ENCODE assay signal across 14 cellular contexts in the genomic region with DNA sequence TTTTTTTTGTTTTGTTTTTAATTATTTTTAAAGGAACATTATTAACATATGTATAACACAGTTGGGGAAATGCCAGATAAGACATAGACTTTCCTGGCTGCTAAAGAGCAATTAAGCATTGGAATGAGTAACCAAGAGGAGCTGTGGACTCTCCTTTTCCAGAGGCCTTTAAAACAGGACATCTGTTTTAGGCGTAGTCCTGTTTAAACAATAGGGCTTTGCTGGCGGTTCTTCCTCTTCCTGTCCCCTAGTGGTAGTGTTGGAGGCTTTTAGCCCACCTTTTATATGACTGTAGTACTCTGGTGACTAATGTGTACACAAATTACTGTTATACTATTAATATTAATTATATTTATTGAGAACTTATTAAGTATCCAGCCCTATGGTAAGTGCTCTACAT.
A peak's percentile ranks its signal among the peaks of the same experiment; 100 is the strongest.
DNase-seq lines count a peak whose midpoint lies in the region; ATAC-seq and TF ChIP-seq lines count a peak whose summit lies in the region.
"Had no signal": no experiment of that assay in that cellular context is flagged by ENCODE, and none has a peak within 500 bp of the region (broad histone marks: within the 10 kb centered on the region; RNA-seq: fewer than 3 reads in every experiment).

No MANE protein-coding gene starts in this region.

- no peak overlapping the region for H3K4me3 ChIP-seq in PC-3 (ENCODE audit: low read length)
- no peak overlapping the region for H3K4me3 ChIP-seq in fibroblast of pulmonary artery (replicated peaks; ENCODE audit: low read depth, low read length)

- no peak overlapping the region for H3K27ac Mint-ChIP-seq in neural crest cell (ENCODE audit: unreplicated experiment)
- H3K27ac Mint-ChIP-seq: activated B cell treated with CpG ODN at 0.5 μM for 24 hours; activated T-helper 1 cell treated with anti-CD3 and anti-CD28 coated beads, Interleukin-12 subunit alpha, Interleukin-12 subunit beta, Interleukin-2, Interleukin-4 antibody, amounts not matched to agents 30 ng/mL and 10 ng/mL and 1 ng/mL, durations not matched to agents 14 hours and 24 hours and 36 hours; IgD-negative memory B cell had no signal

- H3K27me3 ChIP-seq in PC-3 (ENCODE audit: low read length), result no peaks in the 10 kb centered on the region

- H3K36me3 Mint-ChIP-seq in neural crest cell (ENCODE audit: low read depth), result no peaks in the 10 kb centered on the region

- peaks cover 87% of the 10 kb centered on the region for H3K79me2 ChIP-seq in PC-3 (ENCODE audit: low read length)

- H3K4me3 Mint-ChIP-seq in neural crest cell, result no peak overlapping the region
- H3K4me3 Mint-ChIP-seq: activated B cell treated with CpG ODN at 0.5 μM for 24 hours; activated T-helper 1 cell treated with anti-CD3 and anti-CD28 coated beads, Interleukin-12 subunit alpha, Interleukin-12 subunit beta, Interleukin-2, Interleukin-4 antibody, amounts not matched to agents 30 ng/mL and 10 ng/mL and 1 ng/mL, durations not matched to agents 14 hours and 24 hours and 36 hours; central memory CD8-positive, alpha-beta T cell; IgD-negative memory B cell had no signal

- H3K27me3 Mint-ChIP-seq in neural crest cell (ENCODE audit: low read depth), result peaks cover 25% of the 10 kb centered on the region

- BruUV-seq in PC-3 (replicated peaks; lab: Mats Ljungman, UMichigan), result no TSS peak

- no peak overlapping the region for H2AFZ ChIP-seq in PC-3 (ENCODE audit: low read length)

- no peaks in the 10 kb centered on the region for H3K9me3 ChIP-seq in PC-3 (ENCODE audit: low read length)

- peaks cover 65% of the 10 kb centered on the region for H3K4me1 ChIP-seq in PC-3 (ENCODE audit: insufficient read depth, low read length)

- H3K9me3 Mint-ChIP-seq in neural crest cell, result peaks cover 11% of the 10 kb centered on the region
- H3K9me3 Mint-ChIP-seq: activated T-helper 1 cell treated with anti-CD3 and anti-CD28 coated beads, Interleukin-12 subunit alpha, Interleukin-12 subunit beta, Interleukin-2, Interleukin-4 antibody, amounts not matched to agents 30 ng/mL and 10 ng/mL and 1 ng/mL, durations not matched to agents 14 hours and 24 hours and 36 hours; central memory CD8-positive, alpha-beta T cell had no signal

- peak overlapping the region; percentile 64 for H3K9ac ChIP-seq in PC-3 (ENCODE audit: low read length)

- H3K9me2 ChIP-seq in PC-3 (replicated peaks; ENCODE audit: low read length), result no peaks in the 10 kb centered on the region

- peak overlapping the region; percentile 91 for H3K27ac ChIP-seq in PC-3 (ENCODE audit: low read length)

- H3K36me3 ChIP-seq in PC-3 (ENCODE audit: low read depth, low read length), result peaks cover 44% of the 10 kb centered on the region

- H3K4me2 ChIP-seq in PC-3 (ENCODE audit: low read length), result peak overlapping the region; percentile 39

- CTCF ChIA-PET in PC-3 (lab: Charles Lee), result interaction anchor here (0.6 to 0.7 kb wide), 2 partner anchors 52 to 176 kb away, joined by 3 to 4 read pairs; no protein-coding TSS in a partner anchor

- H4K20me1 ChIP-seq in PC-3 (ENCODE audit: low read length), result no peaks in the 10 kb centered on the region

- peak; percentile 48 for DNase-seq in ELR (ENCODE audit: low read depth)
- peak; percentile 88 for DNase-seq in PC-3
- DNase-seq in fibroblast of pulmonary artery (ENCODE audit: low read depth), result peak; percentile 58
- DNase-seq in neural crest cell (ENCODE audit: low read depth, low spot score), result no peak
- DNase-seq in activated gamma-delta T cell (lab: John Stamatoyannopoulos, UW), result no peak
- no peak for DNase-seq in stimulated activated naive CD4-positive, alpha-beta T cell (lab: John Stamatoyannopoulos, UW)
- DNase-seq: activated B cell treated with CpG ODN at 0.5 μM for 24 hours, NCI-H2107, retina had no signal

- no peaks in the 10 kb centered on the region for H3K4me1 Mint-ChIP-seq in neural crest cell
- H3K4me1 Mint-ChIP-seq: activated B cell treated with CpG ODN at 0.5 μM for 24 hours; central memory CD8-positive, alpha-beta T cell had no signal

- H3F3A ChIP-seq in PC-3 (ENCODE audit: low read length, unreplicated experiment), result peaks cover 20% of the 10 kb centered on the region

- ATAC-seq in PC-3, result peak; percentile 78
- ATAC-seq in GM18502 (IDR thresholded peaks at IDR 0.05; ENCODE audit: poor library complexity, unreplicated experiment), result no peak
- ATAC-seq in HG03342 (IDR thresholded peaks at IDR 0.05; ENCODE audit: unreplicated experiment), result no peak

- TF ChIP-seq CTCF in PC-3 (conservative IDR thresholded peaks at IDR 0.05; ENCODE audit: low read depth, low read length), result peak; percentile 42; the same call in 1 of the 2 replicates
- TF ChIP-seq CTCF in fibroblast of pulmonary artery (IDR thresholded peaks at IDR 0.05; ENCODE audit: low read length, missing control alignments), result peak; percentile 33
- peak; percentile 30 for TF ChIP-seq CTCF in neural crest cell (conservative IDR thresholded peaks at IDR 0.05)

- POLR2A ChIA-PET in PC-3 (lab: Charles Lee; ENCODE audit: unreplicated experiment), result interaction anchor here (0.6 to 1.2 kb wide), 2 partner anchors 90 to 109 kb away, joined by 3 to 4 read pairs; no protein-coding TSS in a partner anchor

- intact Hi-C loops in PC-3 (cut with micrococcal nuclease), result loop anchor here (1.0 to 10.0 kb wide), 5 partner anchors 30 to 236 kb away; no protein-coding TSS in a partner anchor

Comparison
In these comparisons a context has a peak if more than half of its experiments do, and no peak if none do; other contexts are left out.
1. DNase-seq: peak in ELR (single experiment), PC-3 (single experiment) and fibroblast of pulmonary artery (single experiment); none in neural crest cell (single experiment), activated gamma-delta T cell (single experiment) and stimulated activated naive CD4-positive, alpha-beta T cell (0 of 6).
2. Peak in every context shown above with its lines, with median percentiles within 50 percentile points of each other: CTCF ChIP-seq.